In the genomic region with DNA sequence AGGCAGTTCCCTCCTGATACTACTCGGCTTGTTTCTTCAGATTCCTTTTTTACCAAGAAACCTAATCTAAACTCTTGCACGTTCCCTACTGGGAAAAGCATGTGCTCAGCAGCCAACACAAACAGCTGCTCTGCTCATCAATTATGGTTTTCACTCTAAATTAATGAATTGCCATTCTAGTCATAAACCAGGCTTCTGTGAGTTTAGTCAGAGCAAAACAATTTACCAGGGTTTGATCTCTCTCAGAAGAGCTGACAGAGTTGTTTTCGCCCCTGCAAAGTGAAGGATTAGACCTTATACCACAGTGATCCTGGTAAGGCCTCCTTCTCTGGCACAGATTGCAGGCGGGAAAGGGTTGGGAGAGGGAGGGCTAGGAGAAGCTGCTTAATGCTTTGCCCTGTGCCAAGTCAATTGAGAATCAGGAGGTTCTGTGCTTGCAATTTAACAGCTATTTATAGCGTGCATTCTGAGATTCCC, we compare ENCODE assay signal across 19 cellular contexts. TPM values are rescaled to one million over a fixed set of nuclear protein-coding genes. Genes with fewer than 3 reads are reported as not detected.
DNase-seq lines count a peak whose midpoint lies in the region; ATAC-seq lines count a peak whose summit lies in the region.
"Had no signal": no experiment of that assay in that cellular context is flagged by ENCODE, and none has a peak within 500 bp of the region (broad histone marks: within the 10 kb centered on the region; RNA-seq: fewer than 3 reads in every experiment).

No MANE protein-coding gene starts in this region.

- H3K27ac ChIP-seq in substantia nigra (ENCODE audit: low read depth, low read length, poor library complexity, severe bottlenecking) = no peak overlapping the region
- H3K27ac ChIP-seq: cardiac muscle cell, lower lobe of right lung, spleen had no signal

- H3K27ac Mint-ChIP-seq in stimulated activated naive CD8-positive, alpha-beta T cell treated with anti-CD3 and anti-CD28 coated beads, Interleukin-15, amount 100 ng/mL, for 72 hours = no peak overlapping the region
- H3K27ac Mint-ChIP-seq: activated naive CD4-positive, alpha-beta T cell treated with anti-CD3 and anti-CD28 coated beads, Interleukin-2, amount 50 U/mL, for 24 hours had no signal

- H3K27me3 Mint-ChIP-seq in stimulated activated naive CD8-positive, alpha-beta T cell treated with anti-CD3 and anti-CD28 coated beads, Interleukin-15, amount 100 ng/mL, for 72 hours = peaks cover 28% of the 10 kb centered on the region
- H3K27me3 Mint-ChIP-seq: activated naive CD4-positive, alpha-beta T cell treated with anti-CD3 and anti-CD28 coated beads, Interleukin-2, amount 50 U/mL, for 24 hours had no signal

- peak; percentile 28 for DNase-seq in Daoy (ENCODE audit: low read depth)
- DNase-seq in amniotic epithelial cell (ENCODE audit: low read depth) = peak; percentile 53
- no peak for DNase-seq in left ventricle myocardium superior
- peak; percentile 38 for DNase-seq in renal cortical epithelial cell (ENCODE audit: low read depth)
- DNase-seq in Kasumi-1 (lab: John Stamatoyannopoulos, UW) = no peak
- no peak for DNase-seq in stimulated activated naive CD8-positive, alpha-beta T cell treated with anti-CD3 and anti-CD28 coated beads, Interleukin-15, amount 100 ng/mL, for 72 hours
- DNase-seq in T-helper 9 cell = no peak
- no peak for DNase-seq in substantia nigra (lab: John Stamatoyannopoulos, UW)
- DNase-seq: activated CD4-positive, alpha-beta T cell treated with anti-CD3 and anti-CD28 coated beads for 1 hour; Caco-2; effector CD8-positive, alpha-beta T cell; lower lobe of right lung; MV-4-11; NK-92 treated with Interleukin-12 subunit alpha and Interleukin-12 subunit beta, amount 100 ng/mL, for 24 hours; spleen; stimulated activated naive CD4-positive, alpha-beta T cell treated with Interleukin-2 at 50 U/mL for 16 hours; T-helper 2 cell had no signal

- peak; percentile 70 for ATAC-seq in left ventricle myocardium superior
- no peak for ATAC-seq in stimulated activated naive CD8-positive, alpha-beta T cell treated with anti-CD3 and anti-CD28 coated beads, Interleukin-15, amount 100 ng/mL, for 72 hours

- intact Hi-C loops in left ventricle myocardium superior (cut with micrococcal nuclease) = no loop called here

- peaks cover 6% of the 10 kb centered on the region for H3K4me1 Mint-ChIP-seq in stimulated activated naive CD8-positive, alpha-beta T cell treated with anti-CD3 and anti-CD28 coated beads, Interleukin-15, amount 100 ng/mL, for 72 hours
- H3K4me1 Mint-ChIP-seq: activated naive CD4-positive, alpha-beta T cell treated with anti-CD3 and anti-CD28 coated beads, Interleukin-2, amount 50 U/mL, for 24 hours had no signal

- H3K4me3 Mint-ChIP-seq in stimulated activated naive CD8-positive, alpha-beta T cell treated with anti-CD3 and anti-CD28 coated beads, Interleukin-15, amount 100 ng/mL, for 72 hours = no peak overlapping the region
- H3K4me3 Mint-ChIP-seq: activated naive CD4-positive, alpha-beta T cell treated with anti-CD3 and anti-CD28 coated beads, Interleukin-2, amount 50 U/mL, for 24 hours had no signal

- H3K9me3 Mint-ChIP-seq in stimulated activated naive CD8-positive, alpha-beta T cell treated with anti-CD3 and anti-CD28 coated beads, Interleukin-15, amount 100 ng/mL, for 72 hours = no peaks in the 10 kb centered on the region
- H3K9me3 Mint-ChIP-seq: activated naive CD4-positive, alpha-beta T cell treated with anti-CD3 and anti-CD28 coated beads, Interleukin-2, amount 50 U/mL, for 24 hours had no signal

RNA-seq across cellular contexts. Expression of gene REEP1, which starts 57.2 kb away (rescaled TPM):
- total RNA-seq in Daoy (2014; rRNA removed; shearing (Covaris generic)) = 4.1 TPM in 2 replicates
- total RNA-seq in left ventricle myocardium superior (21.3 TPM), renal cortical epithelial cell (0.17 and 0.35 TPM in 2 replicates)

Comparison
In these comparisons a context has a peak if more than half of its experiments do, and no peak if none do; other contexts are left out.
1. DNase-seq: peak in Daoy (single experiment), amniotic epithelial cell (single experiment) and renal cortical epithelial cell (single experiment); none in left ventricle myocardium superior (single experiment), Kasumi-1 (0 of 2), stimulated activated naive CD8-positive, alpha-beta T cell treated with anti-CD3 and anti-CD28 coated beads, Interleukin-15, amount 100 ng/mL, for 72 hours (0 of 2), T-helper 9 cell (single experiment) and substantia nigra (0 of 49).